9 cellular contexts compared by ENCODE assay signal in the genomic region with DNA sequence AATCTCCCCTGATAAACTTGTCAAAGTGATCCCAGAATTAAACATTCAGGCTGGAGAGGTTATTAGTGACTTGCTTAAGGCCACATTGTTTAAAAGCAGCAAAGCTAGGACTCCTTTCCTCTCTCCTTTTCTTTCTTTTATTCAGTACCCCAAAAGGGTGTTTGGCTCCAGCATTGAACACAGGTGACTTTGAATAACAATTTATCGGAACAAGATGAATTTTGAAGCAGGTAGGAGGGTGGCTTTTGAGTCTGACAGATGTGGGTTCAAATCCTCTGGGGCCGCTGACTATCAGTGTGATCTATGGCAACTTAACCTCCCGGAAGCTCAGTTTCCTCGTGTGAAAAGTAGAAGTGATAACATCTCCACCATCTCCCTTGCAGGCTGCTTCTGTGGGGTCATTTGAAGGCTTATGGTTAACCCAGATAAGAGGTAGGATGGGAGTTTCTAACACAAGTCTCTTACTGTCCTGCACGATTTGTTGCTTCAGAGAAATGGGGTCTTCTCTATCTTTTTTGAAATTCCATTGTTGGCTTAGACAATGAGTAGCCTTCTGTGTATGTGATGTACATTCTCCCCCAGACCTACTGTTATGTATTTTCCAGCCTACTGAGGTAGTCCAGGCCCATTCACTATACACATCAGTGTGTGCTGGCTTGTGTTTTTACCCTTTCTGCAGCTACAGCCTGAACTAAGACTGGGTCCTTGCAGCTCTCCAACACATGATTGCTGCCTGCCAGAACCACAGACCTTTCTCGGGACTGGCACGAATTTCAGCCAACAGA. TPM values are rescaled to one million over a fixed set of nuclear protein-coding genes. Genes with fewer than 3 reads are reported as not detected.
A peak's percentile ranks its signal among the peaks of the same experiment; 100 is the strongest.
DNase-seq lines count a peak whose midpoint lies in the region; ATAC-seq, FAIRE-seq and TF ChIP-seq lines count a peak whose summit lies in the region.
"Had no signal": no experiment of that assay in that cellular context is flagged by ENCODE, and none has a peak within 500 bp of the region (broad histone marks: within the 10 kb centered on the region; RNA-seq: fewer than 3 reads in every experiment).

No MANE protein-coding gene starts in this region.

- in situ Hi-C loops in GM12878 (cut with MboI): no loop called here

- H3K27ac ChIP-seq in CD4-positive, alpha-beta memory T cell (ENCODE audit: low read depth, low read length): peak overlapping the region; percentile 13
- H3K27ac ChIP-seq in GM12878 (ENCODE audit: control insufficient read depth, insufficient read depth): no peak overlapping the region

- ATAC-seq in GM12878 (no peak; the same call in 2 of the 3 replicates), natural killer cell (peak; percentile 44 to 81 (median 76)), HG03025 (IDR thresholded peaks at IDR 0.05; ENCODE audit: low FRiP score, unreplicated experiment) (no peak), HG03521 (IDR thresholded peaks at IDR 0.05; ENCODE audit: unreplicated experiment) (no peak)

- 64% methylated on average over 7 of the region's 7 CpGs for WGBS in GM12878 (ENCODE audit: insufficient coverage, insufficient replicate concordance, low lambda C conversion rate, missing lambda C conversion rate)

- BruUV-seq in GM12878 (replicated peaks; lab: Mats Ljungman, UMichigan): no TSS peak

- no peak overlapping the region for H3K9ac ChIP-seq in GM12878 (ENCODE audit: control insufficient read depth, insufficient read depth, low read length)

- no peak overlapping the region for H3K4me3 ChIP-seq in CD4-positive, alpha-beta memory T cell (ENCODE audit: low read length in 2 of 2)
- no peak overlapping the region for H3K4me3 ChIP-seq in GM12878

- H3K27ac Mint-ChIP-seq in CD4-positive, alpha-beta memory T cell: peak overlapping the region; percentile 13 to 89 (median 69)
- H3K27ac Mint-ChIP-seq in natural killer cell: peak overlapping the region; percentile 89 to 92
- H3K27ac Mint-ChIP-seq: mesothelial cell of epicardium had no signal

- SMC1A ChIA-PET in GM12878 (lab: Charles Lee; ENCODE audit: uncharacterized antibody, unreplicated experiment): interaction anchor here (1.0 to 1.3 kb wide), 3 partner anchors 17 to 1005 kb away, joined by 3 to 10 read pairs (median 3); no protein-coding TSS in a partner anchor

- no peak overlapping the region for H3K4me2 ChIP-seq in GM12878 (ENCODE audit: control insufficient read depth, insufficient read depth)

- FAIRE-seq in GM12878 (lab: Jason Lieb, UNC): no peak

- H3K4me3 Mint-ChIP-seq in CD4-positive, alpha-beta memory T cell: peak overlapping the region in 7 of 8 donors; percentile 56 to 84 (median 73)
- peak overlapping the region; percentile 85 for H3K4me3 Mint-ChIP-seq in natural killer cell
- H3K4me3 Mint-ChIP-seq: mesothelial cell of epicardium had no signal

- H3K9me3 ChIP-seq in CD4-positive, alpha-beta memory T cell (ENCODE audit: control insufficient read depth in 1 of 2, low read length in 2 of 2): no peaks in the 10 kb centered on the region
- no peaks in the 10 kb centered on the region; the same call in 2 of the 3 replicates for H3K9me3 ChIP-seq in GM12878 (replicated peaks; ENCODE audit: control insufficient read depth, insufficient read depth, low read length)

- H3K79me2 ChIP-seq in GM12878 (ENCODE audit: control insufficient read depth, insufficient read depth, low read length): no peaks in the 10 kb centered on the region

- H3K27me3 ChIP-seq in CD4-positive, alpha-beta memory T cell (ENCODE audit: insufficient read depth, low read length): no peaks in the 10 kb centered on the region
- H3K27me3 ChIP-seq in GM12878 (replicated peaks in 1 of 2; ENCODE audit: control insufficient read depth in 2 of 2, insufficient read depth in 2 of 2, low read length in 1 of 2): no peaks in the 10 kb centered on the region

- TF ChIP-seq EP300 in GM12878 (IDR thresholded peaks at IDR 0.05; ENCODE audit: borderline replicate concordance in 1 of 2, control insufficient read depth in 1 of 2, low read depth in 2 of 2, low read length in 2 of 2): no peak

- no peaks in the 10 kb centered on the region for H4K20me1 ChIP-seq in GM12878 (ENCODE audit: control insufficient read depth, insufficient read depth)

- no peak for TF ChIP-seq RAD21 in GM12878 (IDR thresholded peaks at IDR 0.05; ENCODE audit: insufficient read depth, low read depth, low read length)

- H3K36me3 Mint-ChIP-seq in CD4-positive, alpha-beta memory T cell: no peaks in the 10 kb centered on the region
- H3K36me3 Mint-ChIP-seq in natural killer cell: no peaks in the 10 kb centered on the region
- H3K36me3 Mint-ChIP-seq: mesothelial cell of epicardium had no signal

- POLR2A ChIA-PET in CD4-positive, alpha-beta memory T cell (lab: Charles Lee; ENCODE audit: partially characterized antibody): interaction anchor here (1.0 to 4.6 kb wide), 4 partner anchors 18 to 36 kb away, joined by 3 to 60 read pairs (median 4); a partner anchor contains a TSS
- POLR2A ChIA-PET in GM12878 (lab: Charles Lee): no interaction called here

- no peak for TF ChIP-seq POLR2A in GM12878 (IDR thresholded peaks at IDR 0.05; ENCODE audit: low read depth, low read length)

- CTCF ChIA-PET in CD4-positive, alpha-beta memory T cell (lab: Charles Lee; ENCODE audit: partially characterized antibody): interaction anchor here (1.0 to 1.6 kb wide), 3 partner anchors 8 to 944 kb away, joined by 3 to 4 read pairs (median 4); no protein-coding TSS in a partner anchor
- CTCF ChIA-PET in GM12878 (lab: Yijun Ruan, JAX): interaction anchor here (1.0 to 1.5 kb wide), 2 partner anchors 12 to 945 kb away, joined by 3 to 7 read pairs; no protein-coding TSS in a partner anchor

- intact Hi-C loops in CD4-positive, alpha-beta memory T cell (cut with micrococcal nuclease): no loop called here
- intact Hi-C loops in GM12878 (cut with micrococcal nuclease; ENCODE audit: unreplicated experiment): no loop called here
- intact Hi-C loops in natural killer cell (cut with micrococcal nuclease): loop anchor here (1.0 to 10.0 kb wide), 2 partner anchors 29 to 540 kb away; a partner anchor contains a TSS

- no peaks in the 10 kb centered on the region for H3K36me3 ChIP-seq in CD4-positive, alpha-beta memory T cell (ENCODE audit: insufficient read depth, low read length)
- H3K36me3 ChIP-seq in GM12878 (ENCODE audit: control insufficient read depth in 2 of 2, insufficient read depth in 2 of 2, low read length in 1 of 2): no peaks in the 10 kb centered on the region

- H3K4me1 ChIP-seq in CD4-positive, alpha-beta memory T cell (ENCODE audit: insufficient read depth, low read length): peaks cover 35% of the 10 kb centered on the region
- 0 out of 2 replicates have a peak, but pooled peaks cover 4% of the 10 kb centered on the region for H3K4me1 ChIP-seq in GM12878 (ENCODE audit: control insufficient read depth, insufficient read depth, low read length)

- H3K9me3 Mint-ChIP-seq in CD4-positive, alpha-beta memory T cell: no peaks in the 10 kb centered on the region
- H3K9me3 Mint-ChIP-seq in natural killer cell: no peaks in the 10 kb centered on the region
- H3K9me3 Mint-ChIP-seq: mesothelial cell of epicardium had no signal

- H3K27me3 Mint-ChIP-seq in CD4-positive, alpha-beta memory T cell: no peaks in the 10 kb centered on the region
- H3K27me3 Mint-ChIP-seq in natural killer cell (ENCODE audit: low read depth in 2 of 2): no peaks in the 10 kb centered on the region

- peaks cover 35 to 57% (median 45%) of the 10 kb centered on the region in 4 donors for H3K4me1 Mint-ChIP-seq in CD4-positive, alpha-beta memory T cell
- H3K4me1 Mint-ChIP-seq in natural killer cell: peaks cover 88 to 93% of the 10 kb centered on the region in 2 donors

- peak overlapping the region; percentile 75 for H2AFZ ChIP-seq in GM12878 (ENCODE audit: control insufficient read depth, low read depth, low read length)

- RAD21 ChIA-PET in GM12878 (lab: Charles Lee; ENCODE audit: unreplicated experiment): interaction anchor here (0.5 to 1.2 kb wide), 2 partner anchors 14 to 33 kb away, joined by 3 read pairs; no protein-coding TSS in a partner anchor

- no peak for TF ChIP-seq CTCF in GM12878 (IDR thresholded peaks at IDR 0.05 in 2 of 3, conservative IDR thresholded peaks at IDR 0.05 in 1 of 3; ENCODE audit: control insufficient read depth in 2 of 3, extremely low read depth in 1 of 3, insufficient read depth in 1 of 3, low read depth in 3 of 3, low read length in 3 of 3)
- no peak for TF ChIP-seq CTCF in natural killer cell (IDR thresholded peaks at IDR 0.05)

- peak; percentile 41 to 59 (median 52) for DNase-seq in CD4-positive, alpha-beta memory T cell
- DNase-seq in Kasumi-1 (lab: John Stamatoyannopoulos, UW) (peak; percentile 40 to 61), GM12878 (ENCODE audit: low read depth, low spot score) (no peak), natural killer cell (peak; percentile 19), NCI-H2081 (lab: John Stamatoyannopoulos, UW) (no peak)
- DNase-seq in stimulated activated CD4-positive, alpha-beta T cell treated with anti-CD3 and anti-CD28 coated beads, Interleukin-1b, Interleukin-23, amount 100 ng/mL, for 48 hours: no peak

RNA-seq across cellular contexts. Expression of a gene that starts 29.0 kb away (rescaled TPM):
- 10 to 100 TPM; 19.0 TPM for total RNA-seq in CD4-positive, alpha-beta memory T cell
- polyA plus RNA-seq in CD4-positive, alpha-beta memory T cell: 10 to 100 TPM; 40.4 to 56.7 TPM
- total RNA-seq in GM12878 (2013; cell fraction: nucleolus; rRNA removed): 6.6 and 8.6 TPM in 2 replicates
- total RNA-seq in GM12878 (2014; rRNA removed) (6.0 and 6.7 TPM in 2 replicates), GM12878 (2014; rRNA removed; fragmentation: Illumina TruSeq; extraction: Trizol) (1.6 and 1.8 TPM in 2 replicates), GM12878 (2021) (8.4 and 8.7 TPM in 2 replicates), natural killer cell (1,000 to 10,000 TPM; 1,209 to 1,942 (median 1,808) TPM)
- 2.8 TPM for polyA plus RNA-seq in GM12878 (2011; ENCODE audit: low read depth)
- polyA plus RNA-seq in GM12878 (2011; rRNA removed) (1.4 and 2.5 TPM in 2 replicates), GM12878 (2014; fragmentation: Illumina TruSeq; extraction: Trizol) (1.4 and 1.8 TPM in 2 replicates), GM12878 (2014; fragmentation: Nextera tagmentation; extraction: Ambion mirVana) (under 1 TPM; 0.18 to 0.37 TPM), GM12878 (2014; rRNA removed) (6.3 and 6.4 TPM in 2 replicates), GM12878 (2016; fragmentation: Nextera tagmentation; extraction: Ambion mirVana) (1 to 10 TPM; 3.1 to 3.7 TPM)
- polyA plus RNA-seq in GM12878 (2011; cell fraction: cytosol; rRNA removed): 2.7 and 3.0 TPM in 2 replicates
- polyA plus RNA-seq in GM12878 (2011; cell fraction: nucleus; rRNA removed): 4.1 and 4.5 TPM in 2 replicates
- 10.7 and 15.4 TPM in 2 replicates for polyA plus RNA-seq in GM12878 (2012)
- 1.8 and 3.8 TPM in 2 replicates for polyA minus RNA-seq in GM12878 (2011; rRNA and poly(A)+ RNA removed)
- polyA minus RNA-seq in GM12878 (2011; cell fraction: cytosol; rRNA and poly(A)+ RNA removed): 2.3 and 2.9 TPM in 2 replicates
- polyA minus RNA-seq in GM12878 (2011; cell fraction: nucleus; rRNA and poly(A)+ RNA removed): 9.4 and 13.0 TPM in 2 replicates

RNA-seq across cellular contexts. Expression of a gene that starts 55.0 kb away (rescaled TPM):
- 10 to 100 TPM; 56.1 to 66.6 TPM for total RNA-seq in CD4-positive, alpha-beta memory T cell
- polyA plus RNA-seq in CD4-positive, alpha-beta memory T cell: 1 to 10 TPM; 8.9 to 9.3 TPM
- total RNA-seq in GM12878 (2013; cell fraction: nucleolus; rRNA removed): 191 and 202 TPM in 2 replicates
- total RNA-seq in GM12878 (2014; rRNA removed) (17.9 and 18.4 TPM in 2 replicates), GM12878 (2014; rRNA removed; fragmentation: Illumina TruSeq; extraction: Trizol) (18.7 and 20.5 TPM in 2 replicates), GM12878 (2021) (17.2 and 22.7 TPM in 2 replicates), natural killer cell (10 to 100 TPM; 73.1 to 77.9 (median 76.0) TPM)
- polyA plus RNA-seq in GM12878 (2011; ENCODE audit: low read depth): 16.0 TPM
- polyA plus RNA-seq in GM12878 (2011; rRNA removed) (39.0 and 64.1 TPM in 2 replicates), GM12878 (2014; fragmentation: Illumina TruSeq; extraction: Trizol) (24.3 and 27.4 TPM in 2 replicates), GM12878 (2014; fragmentation: Nextera tagmentation; extraction: Ambion mirVana) (10 to 100 TPM in 1 of 2 experiments, 1 to 10 TPM in 1; 8.5 to 11.1 TPM), GM12878 (2014; rRNA removed) (15.2 and 19.3 TPM in 2 replicates), GM12878 (2016; fragmentation: Nextera tagmentation; extraction: Ambion mirVana) (10 to 100 TPM; 16.4 to 19.4 TPM)
- 9.3 and 9.9 TPM in 2 replicates for polyA plus RNA-seq in GM12878 (2011; cell fraction: cytosol; rRNA removed)
- 74.1 and 84.1 TPM in 2 replicates for polyA plus RNA-seq in GM12878 (2011; cell fraction: nucleus; rRNA removed)
- 20.0 and 22.3 TPM in 2 replicates for polyA plus RNA-seq in GM12878 (2012)
- 24.8 and 33.0 TPM in 2 replicates for polyA minus RNA-seq in GM12878 (2011; rRNA and poly(A)+ RNA removed)
- 7.4 and 9.7 TPM in 2 replicates for polyA minus RNA-seq in GM12878 (2011; cell fraction: cytosol; rRNA and poly(A)+ RNA removed)
- 45.9 and 63.1 TPM in 2 replicates for polyA minus RNA-seq in GM12878 (2011; cell fraction: nucleus; rRNA and poly(A)+ RNA removed)

Comparison
In these comparisons a context has a peak if more than half of its experiments do, and no peak if none do; other contexts are left out.
1. DNase-seq: peak in CD4-positive, alpha-beta memory T cell (5 of 5), Kasumi-1 (2 of 2) and natural killer cell (single experiment); none in GM12878 (single experiment), NCI-H2081 (0 of 2) and stimulated activated CD4-positive, alpha-beta T cell treated with anti-CD3 and anti-CD28 coated beads, Interleukin-1b, Interleukin-23, amount 100 ng/mL, for 48 hours (single experiment).
2. ATAC-seq: peak in natural killer cell (3 of 3); none in GM12878 (single experiment), HG03025 (single experiment) and HG03521 (single experiment).
3. RNA of a gene that starts 29.0 kb away (total RNA-seq): 1,209 to 1,942 TPM in natural killer cell; 19.0 TPM in CD4-positive, alpha-beta memory T cell and 1.6 to 8.7 TPM in GM12878; every median in the first group is over 10 times any median in the second.